Comparison of ENCODE assay signal across 10 cellular contexts in genomic region chr22:46055851-46056168, GRCh38.
DNase-seq lines count a peak whose midpoint lies in the region; ATAC-seq, FAIRE-seq and TF ChIP-seq lines count a peak whose summit lies in the region.
"Had no signal": no experiment of that assay in that cellular context is flagged by ENCODE, and none has a peak within 500 bp of the region (broad histone marks: within the 10 kb centered on the region; RNA-seq: fewer than 3 reads in every experiment).

No MANE protein-coding gene starts in this region.

- H3K9me3 ChIP-seq in liver (ENCODE audit: control insufficient read depth in 4 of 4, low read length in 3 of 4) (no peaks in the 10 kb centered on the region), HepG2 (ENCODE audit: low read length) (no peaks in the 10 kb centered on the region), mesenchymal stem cell (ENCODE audit: control insufficient read depth, low read length) (no peaks in the 10 kb centered on the region), uterus (no peaks in the 10 kb centered on the region)

- H3K27ac ChIP-seq in liver (ENCODE audit: low read depth in 1 of 2, low read length in 2 of 2) = peak overlapping the region; percentile 23 to 46
- no peak overlapping the region for H3K27ac ChIP-seq in HepG2 (ENCODE audit: extremely low read length, insufficient read depth, low read length)
- H3K27ac ChIP-seq in mesenchymal stem cell (ENCODE audit: low read length, poor library complexity, severe bottlenecking) = no peak overlapping the region
- peak overlapping the region; percentile 100 for H3K27ac ChIP-seq in uterus

- H4K91ac ChIP-seq in mesenchymal stem cell (ENCODE audit: low read length) = no peak overlapping the region

- no peak overlapping the region for H2BK120ac ChIP-seq in mesenchymal stem cell (ENCODE audit: low read depth, low read length)

- TF ChIP-seq POLR2A in HepG2 (IDR thresholded peaks at IDR 0.05; ENCODE audit: insufficient read depth in 1 of 2, low read depth in 2 of 2, low read length in 2 of 2) (no peak), uterus (IDR thresholded peaks at IDR 0.05) (no peak)

- no peak overlapping the region for H2BK5ac ChIP-seq in mesenchymal stem cell (ENCODE audit: low read depth, low read length, poor library complexity, severe bottlenecking)

- no peak for ATAC-seq in HepG2
- ATAC-seq in GM18861 (IDR thresholded peaks at IDR 0.05; ENCODE audit: unreplicated experiment) = no peak

- no peak overlapping the region for H2AFZ ChIP-seq in HepG2 (ENCODE audit: low read length)
- H2AFZ ChIP-seq in mesenchymal stem cell (ENCODE audit: low read depth, low read length) = no peak overlapping the region

- H3K4me2 ChIP-seq in HepG2 (ENCODE audit: low read depth, low read length) = no peak overlapping the region
- H3K4me2 ChIP-seq in mesenchymal stem cell (ENCODE audit: low read length, poor library complexity, severe bottlenecking) = no peak overlapping the region

- intact Hi-C loops in HepG2 (cut with micrococcal nuclease; ENCODE audit: unreplicated experiment) (no loop called here), uterus (cut with DNase I; ENCODE audit: low total_unique reads) (no loop called here)

- H3K14ac ChIP-seq in mesenchymal stem cell (ENCODE audit: low read length in 2 of 2) = no peak overlapping the region

- H3K36me3 ChIP-seq in liver (ENCODE audit: control insufficient read depth in 4 of 4, insufficient read depth in 3 of 4, low read depth in 1 of 4, low read length in 3 of 4) (no peaks in the 10 kb centered on the region), HepG2 (replicated peaks in 1 of 2; ENCODE audit: control insufficient read depth in 1 of 2, insufficient read depth in 2 of 2, low read length in 2 of 2) (no peaks in the 10 kb centered on the region), mesenchymal stem cell (ENCODE audit: control insufficient read depth in 1 of 2, insufficient read depth in 2 of 2, low read depth in 1 of 2, low read length in 2 of 2) (peaks cover 7 to 24% of the 10 kb centered on the region in 2 experiments), uterus (no peaks in the 10 kb centered on the region)

- TF ChIP-seq RAD21 in liver (IDR thresholded peaks at IDR 0.05) = no peak
- TF ChIP-seq RAD21 in HepG2 (CRISPR knock-in tag; IDR thresholded peaks at IDR 0.05) = no peak

- BruUV-seq in HepG2 (replicated peaks; lab: Mats Ljungman, UMichigan) = no TSS peak

- H4K20me1 ChIP-seq in HepG2 (ENCODE audit: insufficient read depth, low read length) = no peaks in the 10 kb centered on the region

- peaks cover 12 to 57% (median 47%) of the 10 kb centered on the region in 4 donors for H3K4me1 ChIP-seq in liver (ENCODE audit: control insufficient read depth in 4 of 4, insufficient read depth in 4 of 4, low read length in 3 of 4)
- H3K4me1 ChIP-seq in HepG2 (ENCODE audit: insufficient read depth, low read length) = 0 out of 2 replicates have a peak, but pooled peaks cover 1% of the 10 kb centered on the region
- H3K4me1 ChIP-seq in mesenchymal stem cell (ENCODE audit: control insufficient read depth, insufficient read depth, low read depth, low read length) = peaks cover 34% of the 10 kb centered on the region
- peaks cover 17 to 21% of the 10 kb centered on the region in 2 donors for H3K4me1 ChIP-seq in uterus

- H4K8ac ChIP-seq in mesenchymal stem cell (ENCODE audit: low read length) = no peak overlapping the region

- FAIRE-seq in HepG2 (lab: Jason Lieb, UNC) = no peak

- H3K4ac ChIP-seq in mesenchymal stem cell (ENCODE audit: low read depth in 1 of 2, low read length in 2 of 2) = no peak overlapping the region

- H3K9ac ChIP-seq in liver (ENCODE audit: low read depth in 1 of 2, low read length in 2 of 2) (no peak overlapping the region), HepG2 (ENCODE audit: insufficient read depth, low read depth, low read length) (no peak overlapping the region), mesenchymal stem cell (ENCODE audit: low read length) (peak overlapping the region; percentile 95)

- H2BK12ac ChIP-seq in mesenchymal stem cell (ENCODE audit: low read length in 2 of 2) = no peak overlapping the region

- no peak overlapping the region for H3K18ac ChIP-seq in mesenchymal stem cell (ENCODE audit: low read depth in 1 of 2, low read length in 2 of 2)

- H3K4me3 ChIP-seq in liver (ENCODE audit: low read depth in 1 of 3, low read length in 3 of 3) (no peak overlapping the region), HepG2 (replicated peaks in 1 of 3; ENCODE audit: insufficient read depth in 1 of 3, low read depth in 2 of 3, low read length in 3 of 3) (no peak overlapping the region), astrocyte of the spinal cord (ENCODE audit: low read depth, low read length) (peak overlapping the region; percentile 47), mesenchymal stem cell (ENCODE audit: insufficient read depth in 1 of 2, low read depth in 1 of 2, low read length in 2 of 2) (peak overlapping the region in 1 of 2 experiments; percentile 87), uterus (peak overlapping the region; percentile 24 to 65)

- no peak for TF ChIP-seq CTCF in liver (IDR thresholded peaks at IDR 0.05; ENCODE audit: low read depth, low read length, missing input control)
- no peak for TF ChIP-seq CTCF in HepG2 (CRISPR knock-in tag; IDR thresholded peaks at IDR 0.05)
- no peak for TF ChIP-seq CTCF in astrocyte of the spinal cord (IDR thresholded peaks at IDR 0.05; ENCODE audit: low read depth, low read length)
- TF ChIP-seq CTCF in uterus (IDR thresholded peaks at IDR 0.05) = no peak

- H3K79me1 ChIP-seq in mesenchymal stem cell (replicated peaks; ENCODE audit: low read length, poor library complexity, severe bottlenecking) = peaks cover 39% of the 10 kb centered on the region

- WGBS in liver = 86% methylated on average over 8 of the region's 8 CpGs
- WGBS in HepG2 (ENCODE audit: low lambda C conversion rate) = 26% methylated on average over 8 of the region's 8 CpGs
- 81% methylated on average over 8 of the region's 8 CpGs for WGBS in mesenchymal stem cell

- DNase-seq in HepG2 (ENCODE audit: low spot score) (no peak), astrocyte of the spinal cord (ENCODE audit: low read depth, low spot score) (no peak), mesenchymal stem cell (no peak), uterus (no peak), foreskin melanocyte (no peak)
- no peak for DNase-seq in stimulated activated CD4-positive, alpha-beta T cell treated with anti-CD3 and anti-CD28 coated beads, Interleukin-15, amount 100 ng/mL, for 24 hours
- DNase-seq: NCI-H2171, T-helper 9 cell had no signal

- POLR2A ChIA-PET in HepG2 (lab: Yijun Ruan, JAX) = no interaction called here

- no peaks in the 10 kb centered on the region for H3K79me2 ChIP-seq in HepG2 (ENCODE audit: insufficient read depth, low read length)

- H3K27me3 ChIP-seq in liver (ENCODE audit: control insufficient read depth in 4 of 4, insufficient read depth in 4 of 4, low read length in 3 of 4) = no peaks in the 10 kb centered on the region
- peaks cover 26 to 85% of the 10 kb centered on the region in 2 experiments for H3K27me3 ChIP-seq in HepG2 (ENCODE audit: control insufficient read depth in 1 of 2, insufficient read depth in 2 of 2, low read length in 2 of 2)
- no peaks in the 10 kb centered on the region for H3K27me3 ChIP-seq in mesenchymal stem cell (ENCODE audit: control insufficient read depth in 1 of 2, insufficient read depth in 1 of 2, low read length in 2 of 2)
- H3K27me3 ChIP-seq in uterus = no peaks in the 10 kb centered on the region

- in situ Hi-C loops in HepG2 (cut with HindIII; ENCODE audit: extremely low pct_ligation_motif_present, low pct_unique_long_range_greater_than_20kb) (no loop called here), astrocyte of the spinal cord (cut with HindIII; ENCODE audit: low sequenced_read_pairs) (no loop called here)

- no peak overlapping the region for H2AK5ac ChIP-seq in mesenchymal stem cell (ENCODE audit: low read length, severe bottlenecking)

- no peak overlapping the region for H2BK15ac ChIP-seq in mesenchymal stem cell (ENCODE audit: low read depth, poor library complexity, severe bottlenecking)

- TF ChIP-seq EP300 in HepG2 (IDR thresholded peaks at IDR 0.05; ENCODE audit: low read depth in 2 of 2, low read length in 2 of 2) (no peak), HepG2 (CRISPR knock-in tag; IDR thresholded peaks at IDR 0.05; ENCODE audit: borderline replicate concordance) (no peak)

- H3K23ac ChIP-seq in mesenchymal stem cell (ENCODE audit: low read length in 2 of 2) = no peak overlapping the region

- CTCF ChIA-PET in HepG2 (lab: Yijun Ruan, JAX; ENCODE audit: low intra/inter-chr PET ratio, low total read pairs) = no interaction called here

TF ChIP-seq in liver, 16 proteins besides CTCF, POLR2A, EP300 and RAD21 (continues in another document):
- no peak for TF ChIP-seq FOXA1 (IDR thresholded peaks at IDR 0.05)

TF ChIP-seq in HepG2, 621 proteins besides CTCF, POLR2A, EP300 and RAD21 (continues in another document):
- no peak for TF ChIP-seq ZFP36L2 (CRISPR knock-in tag; IDR thresholded peaks at IDR 0.05)
- TF ChIP-seq DPF2 (CRISPR knock-in tag; IDR thresholded peaks at IDR 0.05; ENCODE audit: borderline replicate concordance, low read depth) = no peak
- TF ChIP-seq YY1 (IDR thresholded peaks at IDR 0.05; ENCODE audit: insufficient read depth, insufficient replicate concordance, low read depth, low read length) = no peak
- TF ChIP-seq ZNF768 (CRISPR knock-in tag; IDR thresholded peaks at IDR 0.05) = no peak
- no peak for TF ChIP-seq HMGA1 (CRISPR knock-in tag; conservative IDR thresholded peaks at IDR 0.05)
- no peak for TF ChIP-seq HDAC6 (IDR thresholded peaks at IDR 0.05; ENCODE audit: low read depth, low read length)
- no peak for TF ChIP-seq ELF1 (CRISPR knock-in tag; IDR thresholded peaks at IDR 0.05)

Comparison
In these comparisons a context has a peak if more than half of its experiments do, and no peak if none do; other contexts are left out.
1. H3K27ac ChIP-seq: peak in liver (2 of 2) and uterus (2 of 2); none in HepG2 (single experiment) and mesenchymal stem cell (single experiment).
2. H3K4me3 ChIP-seq: peak in astrocyte of the spinal cord (single experiment) and uterus (2 of 2); none in liver (0 of 3) and HepG2 (0 of 3).